17 cellular contexts compared by ENCODE assay signal in genomic region chr7:28890137-28890536, GRCh38.
DNase-seq lines count a peak whose midpoint lies in the region; ATAC-seq and TF ChIP-seq lines count a peak whose summit lies in the region.
"Had no signal": no experiment of that assay in that cellular context is flagged by ENCODE, and none has a peak within 500 bp of the region (broad histone marks: within the 10 kb centered on the region; RNA-seq: fewer than 3 reads in every experiment).

No MANE protein-coding gene starts in this region.

- H3K27ac ChIP-seq in body of pancreas (peak overlapping the region in 3 of 4 donors; percentile 15 to 49 (median 46)), suprapubic skin (no peak overlapping the region)
- H3K27ac ChIP-seq: uterus had no signal

- no peaks in the 10 kb centered on the region for H3K4me1 Mint-ChIP-seq in activated CD4-positive, alpha-beta memory T cell treated with anti-CD3 and anti-CD28 coated beads, Interleukin-2, amount 10 ng/mL, durations not matched to agents 7 days and 5 days
- H3K4me1 Mint-ChIP-seq in chondrocyte (ENCODE audit: low read depth): no peaks in the 10 kb centered on the region
- H3K4me1 Mint-ChIP-seq: stimulated activated naive B cell treated with anti-CD40 and anti-IgM and Interleukin-4, amounts not matched to agents 10 μg/mL and 1 μg/mL and 100 μg/mL, for 72 hours had no signal

- DNase-seq in body of pancreas (peak in 2 of 4 donors; percentile 7 to 9), mucosa of gallbladder (ENCODE audit: low spot score) (peak; percentile 19), chondrocyte (ENCODE audit: low spot score) (no peak), suprapubic skin (ENCODE audit: low spot score in 2 of 2) (no peak)
- DNase-seq in activated CD4-positive, alpha-beta memory T cell treated with anti-CD3 and anti-CD28 coated beads, Interleukin-2, amount 10 ng/mL, durations not matched to agents 7 days and 5 days: no peak
- DNase-seq in activated T-cell treated with anti-CD3 and anti-CD28 coated beads, Interleukin-2, amount 50 U/mL, for 48 hours: no peak
- DNase-seq: activated CD4-positive, alpha-beta T cell treated with anti-CD3 and anti-CD28 coated beads, Interleukin-2, amount 50 U/mL, for 48 hours; amniotic stem cell; DMS153; foreskin melanocyte; kidney glomerular epithelial cell; stimulated activated naive B cell treated with anti-CD40 and anti-IgM and Interleukin-4, amounts not matched to agents 10 μg/mL and 1 μg/mL and 100 μg/mL, for 72 hours; uterus had no signal

- H3K36me3 ChIP-seq in body of pancreas (replicated peaks in 1 of 2; ENCODE audit: insufficient read depth in 1 of 2, low read depth in 2 of 2): no peaks in the 10 kb centered on the region
- H3K36me3 ChIP-seq in suprapubic skin: no peaks in the 10 kb centered on the region
- H3K36me3 ChIP-seq: uterus had no signal

- H3K27me3 ChIP-seq in body of pancreas (no peaks in the 10 kb centered on the region), suprapubic skin (no peaks in the 10 kb centered on the region)
- H3K27me3 ChIP-seq: uterus had no signal

- POLR2A ChIA-PET in activated CD4-positive, alpha-beta memory T cell treated with anti-CD3 and anti-CD28 coated beads, Interleukin-2, amount 10 ng/mL, durations not matched to agents 7 days and 5 days (lab: Charles Lee): no interaction called here

- no peak for TF ChIP-seq RAD21 in Ishikawa (IDR thresholded peaks at IDR 0.05; ENCODE audit: low read depth)

- peaks cover 9% of the 10 kb centered on the region for H3K27me3 Mint-ChIP-seq in activated CD4-positive, alpha-beta memory T cell treated with anti-CD3 and anti-CD28 coated beads, Interleukin-2, amount 10 ng/mL, durations not matched to agents 7 days and 5 days
- H3K27me3 Mint-ChIP-seq in chondrocyte (ENCODE audit: low read depth): peaks cover 2% of the 10 kb centered on the region

- TF ChIP-seq POLR2A in body of pancreas (IDR thresholded peaks at IDR 0.05): no peak
- TF ChIP-seq POLR2A in suprapubic skin (IDR thresholded peaks at IDR 0.05): no peak

- no peaks in the 10 kb centered on the region for H3K36me3 Mint-ChIP-seq in activated CD4-positive, alpha-beta memory T cell treated with anti-CD3 and anti-CD28 coated beads, Interleukin-2, amount 10 ng/mL, durations not matched to agents 7 days and 5 days (ENCODE audit: low read depth)
- no peaks in the 10 kb centered on the region for H3K36me3 Mint-ChIP-seq in chondrocyte (ENCODE audit: low read depth)
- H3K36me3 Mint-ChIP-seq: stimulated activated naive B cell treated with anti-CD40 and anti-IgM and Interleukin-4, amounts not matched to agents 10 μg/mL and 1 μg/mL and 100 μg/mL, for 72 hours had no signal

- H3K9me3 Mint-ChIP-seq in activated CD4-positive, alpha-beta memory T cell treated with anti-CD3 and anti-CD28 coated beads, Interleukin-2, amount 10 ng/mL, durations not matched to agents 7 days and 5 days: no peaks in the 10 kb centered on the region
- H3K9me3 Mint-ChIP-seq in chondrocyte (ENCODE audit: low read depth): peaks cover 2% of the 10 kb centered on the region
- H3K9me3 Mint-ChIP-seq: activated T-helper 2 cell treated with anti-CD3 and anti-CD28 coated beads, Interferon-gamma antibody, Interleukin-2, Interleukin-4, amounts not matched to agents 10 μg/mL and 5 μg/mL and 100 μg/mL, durations not matched to agents 14 hours and 24 hours and 36 hours; stimulated activated naive B cell treated with anti-CD40 and anti-IgM and Interleukin-4, amounts not matched to agents 10 μg/mL and 1 μg/mL and 100 μg/mL, for 72 hours had no signal

- peaks cover 7% of the 10 kb centered on the region for H3K4me1 ChIP-seq in body of pancreas
- no peaks in the 10 kb centered on the region for H3K4me1 ChIP-seq in suprapubic skin
- H3K4me1 ChIP-seq: uterus had no signal

- H3K27ac Mint-ChIP-seq in activated CD4-positive, alpha-beta memory T cell treated with anti-CD3 and anti-CD28 coated beads, Interleukin-2, amount 10 ng/mL, durations not matched to agents 7 days and 5 days: no peak overlapping the region
- no peak overlapping the region for H3K27ac Mint-ChIP-seq in chondrocyte (ENCODE audit: unreplicated experiment)
- H3K27ac Mint-ChIP-seq: activated T-helper 2 cell treated with anti-CD3 and anti-CD28 coated beads, Interferon-gamma antibody, Interleukin-2, Interleukin-4, amounts not matched to agents 10 μg/mL and 5 μg/mL and 100 μg/mL, durations not matched to agents 14 hours and 24 hours and 36 hours; stimulated activated naive B cell treated with anti-CD40 and anti-IgM and Interleukin-4, amounts not matched to agents 10 μg/mL and 1 μg/mL and 100 μg/mL, for 72 hours had no signal

- 62 to 74% methylated on average over 6 to 7 of the region's 7 CpGs for WGBS in body of pancreas, 2 donors
- WGBS in suprapubic skin: 74% methylated on average over 7 of the region's 7 CpGs

- CTCF ChIA-PET in activated CD4-positive, alpha-beta memory T cell treated with anti-CD3 and anti-CD28 coated beads, Interleukin-2, amount 10 ng/mL, durations not matched to agents 7 days and 5 days (lab: Charles Lee): no interaction called here

- peak; percentile 51 for ATAC-seq in GM19324 (IDR thresholded peaks at IDR 0.05; ENCODE audit: low FRiP score, unreplicated experiment)
- no peak for ATAC-seq in body of pancreas
- ATAC-seq: HCT116; stimulated activated naive B cell treated with anti-CD40 and anti-IgM and Interleukin-4, amounts not matched to agents 10 μg/mL and 1 μg/mL and 100 μg/mL, for 72 hours had no signal

- H3K4me3 ChIP-seq in body of pancreas (no peak overlapping the region), suprapubic skin (no peak overlapping the region)
- H3K4me3 ChIP-seq: uterus had no signal

- H3K4me3 Mint-ChIP-seq in activated CD4-positive, alpha-beta memory T cell treated with anti-CD3 and anti-CD28 coated beads, Interleukin-2, amount 10 ng/mL, durations not matched to agents 7 days and 5 days: no peak overlapping the region
- H3K4me3 Mint-ChIP-seq in chondrocyte (ENCODE audit: unreplicated experiment): no peak overlapping the region
- H3K4me3 Mint-ChIP-seq: stimulated activated naive B cell treated with anti-CD40 and anti-IgM and Interleukin-4, amounts not matched to agents 10 μg/mL and 1 μg/mL and 100 μg/mL, for 72 hours had no signal

- no peak for TF ChIP-seq CTCF in body of pancreas (IDR thresholded peaks at IDR 0.05)
- no peak for TF ChIP-seq CTCF in chondrocyte (IDR thresholded peaks at IDR 0.05)
- no peak for TF ChIP-seq CTCF in suprapubic skin (IDR thresholded peaks at IDR 0.05)

- TF ChIP-seq EP300 in Ishikawa (IDR thresholded peaks at IDR 0.05; ENCODE audit: borderline replicate concordance) (no peak), suprapubic skin (IDR thresholded peaks at IDR 0.05) (no peak)

- intact Hi-C loops in body of pancreas (cut with DNase I): no loop called here

- no peaks in the 10 kb centered on the region for H3K9me3 ChIP-seq in body of pancreas
- no peaks in the 10 kb centered on the region for H3K9me3 ChIP-seq in suprapubic skin
- H3K9me3 ChIP-seq: uterus had no signal

TF ChIP-seq in Ishikawa, 13 proteins besides CTCF, POLR2A, EP300 and RAD21:
- TF ChIP-seq ZBTB7A (IDR thresholded peaks at IDR 0.05; ENCODE audit: low read depth): no peak
- TF ChIP-seq YY1 (IDR thresholded peaks at IDR 0.05; ENCODE audit: low read depth): peak; percentile 76
- no peak for TF ChIP-seq MAX (IDR thresholded peaks at IDR 0.05)
- TF ChIP-seq USF1 (IDR thresholded peaks at IDR 0.05): no peak
